In the genomic region with DNA sequence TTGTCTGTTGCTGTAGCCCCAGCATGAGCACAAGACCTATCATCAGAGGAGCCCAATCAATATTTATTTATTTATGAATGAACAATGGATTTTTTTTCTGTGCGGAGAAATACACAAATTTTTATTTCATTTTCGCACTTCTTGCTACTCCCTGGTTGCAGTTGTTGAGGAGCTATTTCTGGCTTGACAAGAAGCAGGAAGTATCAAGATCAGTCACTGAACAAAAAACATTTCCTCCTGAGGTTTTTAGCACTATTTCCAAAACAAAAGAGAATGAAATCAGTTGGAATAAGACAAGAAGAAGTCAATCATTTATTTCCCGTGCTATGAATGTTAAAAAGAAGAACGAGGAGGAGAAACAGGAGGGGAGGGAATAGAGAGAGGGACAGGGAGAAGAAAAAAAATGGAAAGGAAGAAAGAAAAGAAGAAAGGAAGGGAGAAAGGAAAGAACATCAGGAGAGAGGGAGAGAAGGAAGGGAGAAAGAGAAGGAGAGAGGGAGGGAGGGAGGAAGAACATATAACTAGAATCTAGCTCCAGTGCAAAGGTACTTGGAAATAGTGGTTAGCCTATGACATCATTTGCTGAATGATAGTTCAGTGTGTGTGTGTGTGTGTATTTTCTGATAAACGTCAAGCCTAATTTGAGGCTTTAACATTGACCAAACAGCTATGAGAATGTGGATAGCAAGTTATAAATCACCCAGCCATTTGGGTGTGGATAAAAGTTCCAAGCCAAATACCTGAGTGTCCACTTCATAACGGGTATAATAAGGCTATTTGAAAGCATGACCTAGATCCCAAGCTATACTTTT, we compare ENCODE assay signal across 16 cellular contexts.
DNase-seq lines count a peak whose midpoint lies in the region; ATAC-seq and TF ChIP-seq lines count a peak whose summit lies in the region.
"Had no signal": no experiment of that assay in that cellular context is flagged by ENCODE, and none has a peak within 500 bp of the region (broad histone marks: within the 10 kb centered on the region; RNA-seq: fewer than 3 reads in every experiment).

No MANE protein-coding gene starts in this region.

- peak overlapping the region; percentile 36 for H3K27ac Mint-ChIP-seq in activated T-cell treated with anti-CD3 and anti-CD28 coated beads, Interleukin-2, amount 50 U/mL, for 72 hours
- peak overlapping the region; percentile 85 for H3K27ac Mint-ChIP-seq in activated naive CD8-positive, alpha-beta T cell treated with anti-CD3 and anti-CD28 coated beads, Interleukin-2, amount 50 U/mL, for 24 hours

- no peak for ATAC-seq in activated T-cell treated with anti-CD3 and anti-CD28 coated beads, Interleukin-2, amount 50 U/mL, for 72 hours (replicated peaks in 1 of 2)
- ATAC-seq in activated naive CD8-positive, alpha-beta T cell treated with anti-CD3 and anti-CD28 coated beads, Interleukin-2, amount 50 U/mL, for 24 hours: no peak
- ATAC-seq in GM18907 (IDR thresholded peaks at IDR 0.05; ENCODE audit: unreplicated experiment): no peak

- no peak overlapping the region for H3K4me3 ChIP-seq in MM.1S (ENCODE audit: low read length)
- H3K4me3 ChIP-seq: lung, pancreas, vagina had no signal

- H3K4me1 ChIP-seq in MM.1S (ENCODE audit: low read length): no peaks in the 10 kb centered on the region; the same call in 1 of the 2 replicates
- H3K4me1 ChIP-seq: pancreas, vagina had no signal

- peak overlapping the region; percentile 15; the same call in 1 of the 2 replicates for H2AFZ ChIP-seq in MM.1S (ENCODE audit: low read length)

- DNase-seq in activated T-cell treated with anti-CD3 and anti-CD28 coated beads, Interleukin-2, amount 50 U/mL, for 72 hours: no peak
- DNase-seq in activated T-cell treated with anti-CD3 and anti-CD28 coated beads, Interleukin-2, amount 50 U/mL, for 48 hours: no peak
- DNase-seq in MM.1S (no peak), pons (ENCODE audit: low spot score) (peak; percentile 11), inferior parietal cortex (ENCODE audit: extremely low spot score) (no peak), activated gamma-delta T cell (lab: John Stamatoyannopoulos, UW) (no peak)
- no peak for DNase-seq in activated naive CD8-positive, alpha-beta T cell treated with anti-CD3 and anti-CD28 coated beads, Interleukin-2, amount 50 U/mL, for 24 hours
- DNase-seq: ACHN, H7, NCI-H1092, NCI-H345, pancreas had no signal

- no peaks in the 10 kb centered on the region for H3K36me3 Mint-ChIP-seq in activated T-cell treated with anti-CD3 and anti-CD28 coated beads, Interleukin-2, amount 50 U/mL, for 72 hours (ENCODE audit: insufficient read depth in 2 of 2)
- no peaks in the 10 kb centered on the region for H3K36me3 Mint-ChIP-seq in activated naive CD8-positive, alpha-beta T cell treated with anti-CD3 and anti-CD28 coated beads, Interleukin-2, amount 50 U/mL, for 24 hours (ENCODE audit: low read depth)

- H3K9me3 ChIP-seq in MM.1S (replicated peaks; ENCODE audit: insufficient read depth, low read length): no peaks in the 10 kb centered on the region
- H3K9me3 ChIP-seq: pancreas, vagina had no signal

- no peaks in the 10 kb centered on the region for H3K27me3 Mint-ChIP-seq in activated T-cell treated with anti-CD3 and anti-CD28 coated beads, Interleukin-2, amount 50 U/mL, for 72 hours (ENCODE audit: low read depth)
- H3K27me3 Mint-ChIP-seq in activated naive CD8-positive, alpha-beta T cell treated with anti-CD3 and anti-CD28 coated beads, Interleukin-2, amount 50 U/mL, for 24 hours: no peaks in the 10 kb centered on the region

- H3K9me3 Mint-ChIP-seq in activated T-cell treated with anti-CD3 and anti-CD28 coated beads, Interleukin-2, amount 50 U/mL, for 72 hours: no peaks in the 10 kb centered on the region
- no peaks in the 10 kb centered on the region for H3K9me3 Mint-ChIP-seq in activated naive CD8-positive, alpha-beta T cell treated with anti-CD3 and anti-CD28 coated beads, Interleukin-2, amount 50 U/mL, for 24 hours

- no peak overlapping the region for H3K27ac ChIP-seq in MM.1S (ENCODE audit: low read length)
- H3K27ac ChIP-seq: epithelial cell of prostate, pancreas, vagina had no signal

- H3K9me2 ChIP-seq in MM.1S (replicated peaks; ENCODE audit: insufficient read depth, low read length): no peaks in the 10 kb centered on the region

- TF ChIP-seq CTCF in MM.1S (IDR thresholded peaks at IDR 0.05; ENCODE audit: low read length): no peak

- no peaks in the 10 kb centered on the region for H4K20me1 ChIP-seq in MM.1S (ENCODE audit: insufficient read depth, low read length)

- no peak overlapping the region for H3K9ac ChIP-seq in MM.1S (ENCODE audit: low read length)

- no peaks in the 10 kb centered on the region for H3F3A ChIP-seq in MM.1S (ENCODE audit: insufficient read depth, low read length)

- peaks cover 35% of the 10 kb centered on the region for H3K4me1 Mint-ChIP-seq in activated T-cell treated with anti-CD3 and anti-CD28 coated beads, Interleukin-2, amount 50 U/mL, for 72 hours (ENCODE audit: low read depth)
- H3K4me1 Mint-ChIP-seq in activated naive CD8-positive, alpha-beta T cell treated with anti-CD3 and anti-CD28 coated beads, Interleukin-2, amount 50 U/mL, for 24 hours: peaks cover 41% of the 10 kb centered on the region

- H3K4me3 Mint-ChIP-seq in activated T-cell treated with anti-CD3 and anti-CD28 coated beads, Interleukin-2, amount 50 U/mL, for 72 hours: peak overlapping the region; percentile 62 to 69
- H3K4me3 Mint-ChIP-seq in activated naive CD8-positive, alpha-beta T cell treated with anti-CD3 and anti-CD28 coated beads, Interleukin-2, amount 50 U/mL, for 24 hours: peak overlapping the region; percentile 59

- H3K4me2 ChIP-seq in MM.1S (ENCODE audit: low read depth, low read length): 0 out of 2 replicates have a peak overlapping the region, but pooled peaks have one; percentile 4

- no peaks in the 10 kb centered on the region for H3K79me2 ChIP-seq in MM.1S (ENCODE audit: low read length)

- no peaks in the 10 kb centered on the region for H3K27me3 ChIP-seq in MM.1S (replicated peaks; ENCODE audit: insufficient read depth, low read length)
- H3K27me3 ChIP-seq: pancreas, vagina had no signal

- no peaks in the 10 kb centered on the region for H3K36me3 ChIP-seq in MM.1S (replicated peaks; ENCODE audit: insufficient read depth, low read length)
- H3K36me3 ChIP-seq: pancreas, vagina had no signal
